Comparison of ENCODE assay signal across 1 cellular context in the genomic region with DNA sequence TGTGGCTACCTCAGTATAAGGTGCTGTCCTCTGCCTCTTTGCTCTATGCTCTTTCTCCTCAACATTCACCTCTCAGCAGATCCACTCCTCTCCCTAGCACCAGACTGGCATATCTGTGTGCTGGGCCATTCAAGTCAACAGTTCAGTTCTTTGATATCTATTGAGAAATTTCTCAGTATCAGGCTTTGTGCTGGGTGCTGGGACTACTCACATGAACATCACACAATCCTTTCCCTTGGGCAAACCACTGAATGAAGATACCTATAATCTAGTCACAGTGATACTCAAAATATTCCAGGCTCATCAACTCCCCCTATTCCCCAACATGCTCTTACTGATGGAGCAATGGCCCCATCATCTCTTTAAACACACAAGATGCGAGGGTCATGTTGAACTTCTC.
TF ChIP-seq lines count a peak whose summit lies in the region.

No MANE protein-coding gene starts in this region.

TF ChIP-seq in endothelial cell of umbilical vein, 7 proteins besides CTCF, POLR2A, EP300 and RAD21 (continued from another document):
- TF ChIP-seq EZH2 (IDR thresholded peaks at IDR 0.05; ENCODE audit: borderline replicate concordance, low read depth, low read length, severe bottlenecking), result no peak
- TF ChIP-seq GATA2 (IDR thresholded peaks at IDR 0.05; ENCODE audit: insufficient read depth, insufficient read length, low read depth, low read length), result no peak
